ENCODE assay signal across 8 cellular contexts in genomic region chr19:11096210-11096841, GRCh38. TPM values are rescaled to one million over a fixed set of nuclear protein-coding genes. Genes with fewer than 3 reads are reported as not detected.
DNase-seq lines count a peak whose midpoint lies in the region; ATAC-seq, FAIRE-seq and TF ChIP-seq lines count a peak whose summit lies in the region.

No MANE protein-coding gene starts in this region.

- H3K79me2 ChIP-seq in K562 (ENCODE audit: control insufficient read depth, insufficient read depth, low read length) = peaks cover 97% of the 10 kb centered on the region

- TF ChIP-seq CTCF in K562 (IDR thresholded peaks at IDR 0.05 in 2 of 3, conservative IDR thresholded peaks at IDR 0.05 in 1 of 3; ENCODE audit: insufficient read depth in 2 of 3, low read depth in 1 of 3, low read length in 3 of 3) (no peak), right lobe of liver (IDR thresholded peaks at IDR 0.05) (no peak), tibial nerve (IDR thresholded peaks at IDR 0.05) (no peak), WERI-Rb-1 (IDR thresholded peaks at IDR 0.05; ENCODE audit: low read depth, low read length) (no peak)

- H3K36me3 ChIP-seq in BLaER1 (peaks cover 92% of the 10 kb centered on the region), K562 (ENCODE audit: control insufficient read depth, insufficient read depth, low read length) (peaks cover 96% of the 10 kb centered on the region), right lobe of liver (peaks cover 0 to 67% (median 19%) of the 10 kb centered on the region in 4 donors), tibial nerve (peaks cover 0 to 21% (median 0%) of the 10 kb centered on the region in 3 donors), WERI-Rb-1 (peaks cover 89% of the 10 kb centered on the region)

- H3K27me3 ChIP-seq in BLaER1 = no peaks in the 10 kb centered on the region
- H3K27me3 ChIP-seq in K562 (ENCODE audit: control insufficient read depth in 2 of 2, insufficient read depth in 2 of 2, low read length in 2 of 2) = no peaks in the 10 kb centered on the region
- no peaks in the 10 kb centered on the region for H3K27me3 ChIP-seq in right lobe of liver
- no peaks in the 10 kb centered on the region for H3K27me3 ChIP-seq in tibial nerve
- H3K27me3 ChIP-seq in WERI-Rb-1 (ENCODE audit: insufficient read depth, low read depth, severe bottlenecking) = no peaks in the 10 kb centered on the region

- H3K4me1 ChIP-seq in BLaER1 (peaks cover 76% of the 10 kb centered on the region), K562 (replicated peaks in 1 of 2; ENCODE audit: control insufficient read depth in 2 of 2, insufficient read depth in 2 of 2, low read length in 2 of 2) (peaks cover 36 to 41% of the 10 kb centered on the region in 2 experiments), right lobe of liver (peaks cover 0 to 59% (median 15%) of the 10 kb centered on the region in 4 donors), tibial nerve (peaks cover 0 to 48% (median 27%) of the 10 kb centered on the region in 4 donors)

- intact Hi-C loops in K562 (cut with micrococcal nuclease) (no loop called here), right lobe of liver (cut with DNase I) (no loop called here)

- POLR2A ChIA-PET in K562 (lab: Yijun Ruan, JAX) = interaction anchor here (0.6 to 2.4 kb wide), 7 partner anchors 10 to 1273 kb away, joined by 3 to 8 read pairs (median 3); no protein-coding TSS in a partner anchor

- H3K9me1 ChIP-seq in K562 (ENCODE audit: control insufficient read depth, insufficient read depth, low read length) = peaks cover 18% of the 10 kb centered on the region

- H3K9me3 ChIP-seq in BLaER1 = peaks cover 6% of the 10 kb centered on the region; the same call in 1 of the 2 replicates
- no peaks in the 10 kb centered on the region for H3K9me3 ChIP-seq in K562 (replicated peaks; ENCODE audit: control insufficient read depth, insufficient read depth, low read depth, low read length)
- no peaks in the 10 kb centered on the region for H3K9me3 ChIP-seq in right lobe of liver
- no peaks in the 10 kb centered on the region for H3K9me3 ChIP-seq in tibial nerve
- H3K9me3 ChIP-seq in WERI-Rb-1 (ENCODE audit: severe bottlenecking) = no peaks in the 10 kb centered on the region

- CTCF ChIA-PET in K562 (lab: Yijun Ruan, JAX; ENCODE audit: low intra/inter-chr PET ratio) = no interaction called here

- peaks cover 100% of the 10 kb centered on the region for H4K20me1 ChIP-seq in BLaER1
- H4K20me1 ChIP-seq in K562 (replicated peaks; ENCODE audit: control insufficient read depth, insufficient read depth, low read length) = peaks cover 75% of the 10 kb centered on the region

- WGBS in K562 (ENCODE audit: insufficient coverage, low coverage, missing lambda C conversion rate) = 70% methylated on average over 10 of the region's 10 CpGs
- 62% methylated on average over 7 of the region's 10 CpGs for WGBS in right lobe of liver (ENCODE audit: insufficient coverage, low coverage, low lambda C conversion rate, missing lambda C conversion rate)
- WGBS in tibial nerve, 2 donors = 52 to 59% methylated on average over 10 of the region's 10 CpGs

- H3K4me2 ChIP-seq in BLaER1 = peak overlapping the region; percentile 78
- H3K4me2 ChIP-seq in K562 (ENCODE audit: insufficient read depth, low read length) = peak overlapping the region; percentile 32; the same call in 1 of the 2 replicates

- no peak for TF ChIP-seq EP300 in K562 (IDR thresholded peaks at IDR 0.05; ENCODE audit: low read length)
- peak in 1 of 2 donors; percentile 25 for TF ChIP-seq EP300 in tibial nerve (IDR thresholded peaks at IDR 0.05)

- TF ChIP-seq RAD21 in K562 (CRISPR knock-in tag; conservative IDR thresholded peaks at IDR 0.05 in 1 of 2, IDR thresholded peaks at IDR 0.05 in 1 of 2) = no peak

- H2AFZ ChIP-seq in K562 (ENCODE audit: low read depth, low read length) = no peak overlapping the region

- H3K9ac ChIP-seq in BLaER1 (no peak overlapping the region), K562 (ENCODE audit: insufficient read depth in 1 of 2, low read depth in 2 of 2, low read length in 2 of 2) (peak overlapping the region; percentile 11 to 41; a peak in 3 of 4 replicates)

- FAIRE-seq in K562 (lab: Jason Lieb, UNC) = no peak

- no peak overlapping the region; the same call in 1 of the 2 replicates for H3K27ac ChIP-seq in BLaER1
- peak overlapping the region; percentile 81 for H3K27ac ChIP-seq in K562 (ENCODE audit: extremely low read depth, low read depth, low read length)
- H3K27ac ChIP-seq in right lobe of liver = peak overlapping the region; percentile 22 to 99 (median 99)
- peak overlapping the region in 3 of 4 donors; percentile 79 to 99 (median 82) for H3K27ac ChIP-seq in tibial nerve
- H3K27ac ChIP-seq in WERI-Rb-1 = no peak overlapping the region

- TF ChIP-seq POLR2A in K562 (conservative IDR thresholded peaks at IDR 0.05) (peak; percentile 18), right lobe of liver (IDR thresholded peaks at IDR 0.05) (no peak), tibial nerve (IDR thresholded peaks at IDR 0.05) (no peak)

- BruUV-seq in K562 (replicated peaks; lab: Mats Ljungman, UMichigan) = no TSS peak

- H3K4me3 ChIP-seq in BLaER1 (no peak overlapping the region), K562 (no peak overlapping the region), right lobe of liver (no peak overlapping the region), tibial nerve (no peak overlapping the region), WERI-Rb-1 (ENCODE audit: low read depth, low read length) (no peak overlapping the region)

- in situ Hi-C loops in K562 (cut with MboI) = no loop called here

- peak; percentile 94 for DNase-seq in NCI-H446 treated with DMSO at 0.1 percent for 48 hours (lab: John Stamatoyannopoulos, UW)
- no peak for DNase-seq in K562 (ENCODE audit: extremely low read depth in 1 of 4, low spot score in 3 of 4)
- DNase-seq in right lobe of liver = no peak
- no peak for DNase-seq in tibial nerve (ENCODE audit: low spot score in 2 of 2)
- no peak for DNase-seq in NCI-H146 treated with DMSO at 0.1 percent for 48 hours (lab: John Stamatoyannopoulos, UW; ENCODE audit: unreplicated experiment)
- no peak for DNase-seq in WERI-Rb-1

- ATAC-seq in GM19468 (IDR thresholded peaks at IDR 0.05; ENCODE audit: extremely low read depth, unreplicated experiment) = peak; percentile 49
- no peak for ATAC-seq in K562
- ATAC-seq in right lobe of liver = peak in 3 of 4 donors; percentile 0 to 6 (median 4)

TF ChIP-seq in K562, 482 proteins besides CTCF, POLR2A, EP300 and RAD21 (continues in another document):
- TF ChIP-seq ZNF57 (CRISPR knock-in tag; IDR thresholded peaks at IDR 0.05) (no peak), ZNF3 (CRISPR knock-in tag; IDR thresholded peaks at IDR 0.05) (no peak), SRSF7 (optimal IDR thresholded peaks at IDR 0.05; ENCODE audit: low read depth, low read length) (no peak), ILF3 (IDR thresholded peaks at IDR 0.05; ENCODE audit: borderline replicate concordance) (0 out of 2 replicates have a peak, but pooled peaks have one; percentile 21), BHLHE40 (IDR thresholded peaks at IDR 0.05; ENCODE audit: low read length) (no peak), OTX1 (CRISPR knock-in tag; IDR thresholded peaks at IDR 0.05) (0 out of 2 replicates have a peak, but pooled peaks have one; percentile 61), RBFOX2 (IDR thresholded peaks at IDR 0.05; ENCODE audit: low read depth, low read length) (peak; percentile 73)

RNA-seq across cellular contexts. Expression of gene LDLR, which starts 7.1 kb away (rescaled TPM):
- total RNA-seq in K562 (2011; cell fraction: chromatin; rRNA removed; ENCODE audit: low replicate concordance) = 854 and 2,497 TPM in 2 replicates
- 1,644 and 1,749 TPM in 2 replicates for total RNA-seq in K562 (2011; cell fraction: nucleolus; rRNA removed)
- total RNA-seq in K562 (2011; cell fraction: nucleoplasm; rRNA removed) = 955 and 1,119 TPM in 2 replicates
- 84.9 and 95.7 TPM in 2 replicates for total RNA-seq in K562 (2014; rRNA removed)
- 47.0 and 56.0 TPM in 2 replicates for total RNA-seq in K562 (2014; rRNA removed; fragmentation: Illumina TruSeq; extraction: Trizol)
- total RNA-seq in K562 (2015; rRNA removed; fragmentation: Illumina TruSeq; extraction: Trizol) = 76.0 and 82.3 TPM in 2 replicates
- total RNA-seq in K562 (2021) = 114 and 121 TPM in 2 replicates
- 75.7 and 124 TPM in 2 replicates for polyA plus RNA-seq in K562 (2011; rRNA removed)
- polyA plus RNA-seq in K562 (2011; cell fraction: cytosol; rRNA removed) = 68.3 and 70.8 TPM in 2 replicates
- 163 and 213 TPM in 2 replicates for polyA plus RNA-seq in K562 (2011; cell fraction: nucleus; rRNA removed)
- polyA plus RNA-seq in K562 (2012) = 63.2 and 82.8 TPM in 2 replicates
- 56.3 and 63.5 TPM in 2 replicates for polyA plus RNA-seq in K562 (2014; fragmentation: Illumina TruSeq; extraction: Trizol)
- 10 to 100 TPM; 19.9 to 28.4 TPM for polyA plus RNA-seq in K562 (2014; fragmentation: Nextera tagmentation; extraction: Ambion mirVana)
- 44.5 and 59.5 TPM in 2 replicates for polyA plus RNA-seq in K562 (2014; rRNA removed)
- 187 and 204 TPM in 2 replicates for polyA minus RNA-seq in K562 (2011; rRNA and poly(A)+ RNA removed)
- 172 and 211 TPM in 2 replicates for polyA minus RNA-seq in K562 (2011; cell fraction: cytosol; rRNA and poly(A)+ RNA removed)
- polyA minus RNA-seq in K562 (2011; cell fraction: nucleus; rRNA and poly(A)+ RNA removed) = 282 and 354 TPM in 2 replicates
- total RNA-seq in right lobe of liver = 100 to 1,000 TPM in 1 of 6 experiments, 10 to 100 TPM in 4, 1 to 10 TPM in 1; 8.6 to 117 (median 26.8) TPM
- total RNA-seq in tibial nerve = 10 to 100 TPM; 22.6 to 45.6 (median 35.7) TPM

RNA-seq across cellular contexts. Expression of gene SPC24, which starts 59.3 kb away (rescaled TPM):
- total RNA-seq in K562 (2011; cell fraction: chromatin; rRNA removed; ENCODE audit: low replicate concordance) = 42.4 and 88.4 TPM in 2 replicates
- 65.7 and 76.1 TPM in 2 replicates for total RNA-seq in K562 (2011; cell fraction: nucleolus; rRNA removed)
- 69.6 and 78.4 TPM in 2 replicates for total RNA-seq in K562 (2011; cell fraction: nucleoplasm; rRNA removed)
- total RNA-seq in K562 (2014; rRNA removed) (154 and 188 TPM in 2 replicates), K562 (2014; rRNA removed; fragmentation: Illumina TruSeq; extraction: Trizol) (72.8 and 75.2 TPM in 2 replicates), K562 (2015; rRNA removed; fragmentation: Illumina TruSeq; extraction: Trizol) (82.0 and 82.5 TPM in 2 replicates), K562 (2021) (106 and 111 TPM in 2 replicates), right lobe of liver (1 to 10 TPM in 5 of 6 experiments, under 1 TPM in 1; 0.90 to 3.8 (median 2.2) TPM), tibial nerve (10 to 100 TPM in 1 of 4 donors, 1 to 10 TPM in 3; 2.6 to 20.4 (median 4.4) TPM)
- polyA plus RNA-seq in K562 (2011; rRNA removed) (44.3 and 52.6 TPM in 2 replicates), K562 (2014; fragmentation: Illumina TruSeq; extraction: Trizol) (39.1 and 41.6 TPM in 2 replicates), K562 (2014; fragmentation: Nextera tagmentation; extraction: Ambion mirVana) (10 to 100 TPM; 18.2 to 26.8 TPM), K562 (2014; rRNA removed) (60.9 and 66.7 TPM in 2 replicates)
- polyA plus RNA-seq in K562 (2011; cell fraction: cytosol; rRNA removed) = 44.2 and 55.5 TPM in 2 replicates
- 63.2 and 80.4 TPM in 2 replicates for polyA plus RNA-seq in K562 (2011; cell fraction: nucleus; rRNA removed)
- polyA plus RNA-seq in K562 (2012) = 45.4 and 60.6 TPM in 2 replicates
- polyA minus RNA-seq in K562 (2011; rRNA and poly(A)+ RNA removed) = 102 and 155 TPM in 2 replicates
- 81.5 and 101 TPM in 2 replicates for polyA minus RNA-seq in K562 (2011; cell fraction: cytosol; rRNA and poly(A)+ RNA removed)
- polyA minus RNA-seq in K562 (2011; cell fraction: nucleus; rRNA and poly(A)+ RNA removed) = 28.3 and 31.5 TPM in 2 replicates

Comparison
In these comparisons a context has a peak if more than half of its experiments do, and no peak if none do; other contexts are left out.
1. H3K27ac ChIP-seq: peak in K562 (single experiment), right lobe of liver (3 of 3) and tibial nerve (3 of 4); none in BLaER1 (single experiment) and WERI-Rb-1 (single experiment).